1 cellular context compared by ENCODE assay signal in the genomic region with DNA sequence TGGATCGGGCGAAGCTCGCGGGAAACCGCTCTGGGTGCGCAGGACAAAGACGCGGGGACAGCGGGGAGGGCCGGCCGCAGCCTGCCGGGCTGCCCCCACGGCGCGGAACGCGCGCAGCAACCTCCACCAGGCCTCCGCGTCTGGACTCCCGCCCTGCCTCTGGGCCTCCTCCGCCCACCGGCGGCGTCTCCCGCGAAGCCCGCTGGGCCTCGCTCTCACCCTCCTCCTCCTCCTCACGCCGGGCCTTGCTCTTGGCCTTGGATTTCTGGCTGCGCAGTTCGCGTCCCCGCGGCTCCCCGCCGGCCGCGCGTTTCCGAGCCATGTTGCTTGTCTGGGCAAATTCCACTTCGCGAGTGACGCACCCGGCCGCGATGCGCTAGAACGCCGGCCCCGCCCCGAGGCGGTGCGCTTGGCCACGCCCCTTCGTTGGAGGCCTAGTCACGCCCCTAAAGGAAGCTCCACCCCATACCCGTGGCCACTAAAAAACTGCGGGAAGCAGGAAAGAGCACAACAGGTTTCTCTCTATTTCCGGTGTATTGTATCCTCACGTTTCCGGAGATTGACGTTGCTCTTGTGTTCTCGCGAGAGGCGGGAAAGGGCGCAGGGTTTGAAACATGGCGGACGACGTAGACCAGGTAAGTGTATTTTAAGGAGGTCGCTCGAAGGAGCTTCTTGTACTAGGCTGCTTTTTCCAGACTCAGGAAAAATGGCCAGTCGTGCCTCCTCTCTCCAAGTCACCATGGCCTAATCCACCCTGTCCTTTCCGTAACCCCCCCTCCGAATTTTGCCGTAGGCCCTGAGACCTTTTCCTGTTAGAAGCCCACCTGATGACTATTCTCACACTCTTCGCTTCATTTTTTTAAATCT.
TF ChIP-seq lines count a peak whose summit lies in the region.

A gene (plus strand): TSS at position 571 of the 867 bp plus-strand sequence. CDS start 44 bp downstream, at position 615.
A gene (minus strand): TSS at position 355 of the 867 bp plus-strand sequence. CDS start 33 bp downstream, at position 322.

TF ChIP-seq in HepG2, 621 proteins besides CTCF, POLR2A, EP300 and RAD21 (continued from another document and continues in another):
- TF ChIP-seq ZNF556 (CRISPR knock-in tag; IDR thresholded peaks at IDR 0.05; ENCODE audit: borderline replicate concordance) (peak; percentile 56; the same call in 1 of the 2 replicates), KLF15 (CRISPR knock-in tag; IDR thresholded peaks at IDR 0.05; ENCODE audit: borderline replicate concordance) (no peak), FOSL2 (CRISPR knock-in tag; IDR thresholded peaks at IDR 0.05) (peak; percentile 79), KMT2A (CRISPR knock-in tag; IDR thresholded peaks at IDR 0.05) (peak; percentile 93), ZNF337 (CRISPR knock-in tag; IDR thresholded peaks at IDR 0.05; ENCODE audit: borderline replicate concordance, low read depth) (no peak), ZNF460 (CRISPR knock-in tag; IDR thresholded peaks at IDR 0.05; ENCODE audit: borderline replicate concordance) (no peak; the same call in 1 of the 2 replicates), FOXJ3 (CRISPR knock-in tag; IDR thresholded peaks at IDR 0.05; ENCODE audit: borderline replicate concordance) (peak; percentile 56; the same call in 1 of the 2 replicates), TOPORS (CRISPR knock-in tag; IDR thresholded peaks at IDR 0.05) (no peak; the same call in 1 of the 2 replicates), ZBTB7A (CRISPR knock-in tag; IDR thresholded peaks at IDR 0.05) (no peak), GLI4 (CRISPR knock-in tag; IDR thresholded peaks at IDR 0.05; ENCODE audit: borderline replicate concordance) (no peak), ZNF263 (CRISPR knock-in tag; IDR thresholded peaks at IDR 0.05) (peak; percentile 39; the same call in 1 of the 2 replicates), ZMYM4 (CRISPR knock-in tag; IDR thresholded peaks at IDR 0.05) (peak; percentile 89), ZNF678 (CRISPR knock-in tag; IDR thresholded peaks at IDR 0.05) (0 out of 2 replicates have a peak, but pooled peaks have one; percentile 20), PPARG (CRISPR knock-in tag; conservative IDR thresholded peaks at IDR 0.05) (no peak), JUNB (CRISPR knock-in tag; IDR thresholded peaks at IDR 0.05; ENCODE audit: borderline replicate concordance) (no peak), SRY (CRISPR knock-in tag; IDR thresholded peaks at IDR 0.05) (peak; percentile 85; the same call in 1 of the 2 replicates), ZSCAN29 (CRISPR knock-in tag; conservative IDR thresholded peaks at IDR 0.05) (peak; percentile 80), ZBTB42 (CRISPR knock-in tag; IDR thresholded peaks at IDR 0.05) (no peak), HES4 (CRISPR knock-in tag; IDR thresholded peaks at IDR 0.05; ENCODE audit: borderline replicate concordance) (peak; percentile 75; the same call in 1 of the 2 replicates), FIP1L1 (IDR thresholded peaks at IDR 0.05; ENCODE audit: borderline replicate concordance, insufficient read depth, low read depth, low read length) (0 out of 2 replicates have a peak, but pooled peaks have one; percentile 75), SALL1 (CRISPR knock-in tag; IDR thresholded peaks at IDR 0.05) (peak; percentile 86), SP4 (CRISPR knock-in tag; IDR thresholded peaks at IDR 0.05) (peak; percentile 96), NR2C2 (CRISPR knock-in tag; IDR thresholded peaks at IDR 0.05; ENCODE audit: borderline replicate concordance) (peak; percentile 71; the same call in 1 of the 2 replicates), YY1 (IDR thresholded peaks at IDR 0.05; ENCODE audit: insufficient read depth, insufficient replicate concordance, low read depth, low read length) (peak; percentile 92), SMAD3 (CRISPR knock-in tag; IDR thresholded peaks at IDR 0.05) (no peak), SNAI1 (CRISPR knock-in tag; IDR thresholded peaks at IDR 0.05; ENCODE audit: borderline replicate concordance) (0 out of 2 replicates have a peak, but pooled peaks have one; percentile 17), KMT2B (CRISPR knock-in tag; IDR thresholded peaks at IDR 0.05) (peak; percentile 93), GFI1 (CRISPR knock-in tag; IDR thresholded peaks at IDR 0.05; ENCODE audit: borderline replicate concordance) (peak; percentile 28; the same call in 1 of the 2 replicates), ATF7-NPFF (CRISPR knock-in tag; IDR thresholded peaks at IDR 0.05; ENCODE audit: low read depth) (peak; percentile 79), ELF1 (CRISPR knock-in tag; IDR thresholded peaks at IDR 0.05) (peak; percentile 96), MIER3 (CRISPR knock-in tag; IDR thresholded peaks at IDR 0.05; ENCODE audit: borderline replicate concordance) (0 out of 2 replicates have a peak, but pooled peaks have one; percentile 42), POLR2G (IDR thresholded peaks at IDR 0.05; ENCODE audit: low read depth, low read length) (peak; percentile 96), ZNF607 (CRISPR knock-in tag; IDR thresholded peaks at IDR 0.05; ENCODE audit: borderline replicate concordance) (peak; percentile 78; the same call in 1 of the 2 replicates), SRSF1 (optimal IDR thresholded peaks at IDR 0.05; ENCODE audit: low read depth, low read length) (peak; percentile 75), KDM5B (CRISPR knock-in tag; IDR thresholded peaks at IDR 0.05; ENCODE audit: borderline replicate concordance) (peak; percentile 84; the same call in 1 of the 2 replicates)
- TF ChIP-seq, protein P1, sequence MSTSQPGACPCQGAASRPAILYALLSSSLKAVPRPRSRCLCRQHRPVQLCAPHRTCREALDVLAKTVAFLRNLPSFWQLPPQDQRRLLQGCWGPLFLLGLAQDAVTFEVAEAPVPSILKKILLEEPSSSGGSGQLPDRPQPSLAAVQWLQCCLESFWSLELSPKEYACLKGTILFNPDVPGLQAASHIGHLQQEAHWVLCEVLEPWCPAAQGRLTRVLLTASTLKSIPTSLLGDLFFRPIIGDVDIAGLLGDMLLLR (CRISPR knock-in tag; IDR thresholded peaks at IDR 0.05): peak; percentile 66; the same call in 1 of the 2 replicates
- TF ChIP-seq, protein P2, sequence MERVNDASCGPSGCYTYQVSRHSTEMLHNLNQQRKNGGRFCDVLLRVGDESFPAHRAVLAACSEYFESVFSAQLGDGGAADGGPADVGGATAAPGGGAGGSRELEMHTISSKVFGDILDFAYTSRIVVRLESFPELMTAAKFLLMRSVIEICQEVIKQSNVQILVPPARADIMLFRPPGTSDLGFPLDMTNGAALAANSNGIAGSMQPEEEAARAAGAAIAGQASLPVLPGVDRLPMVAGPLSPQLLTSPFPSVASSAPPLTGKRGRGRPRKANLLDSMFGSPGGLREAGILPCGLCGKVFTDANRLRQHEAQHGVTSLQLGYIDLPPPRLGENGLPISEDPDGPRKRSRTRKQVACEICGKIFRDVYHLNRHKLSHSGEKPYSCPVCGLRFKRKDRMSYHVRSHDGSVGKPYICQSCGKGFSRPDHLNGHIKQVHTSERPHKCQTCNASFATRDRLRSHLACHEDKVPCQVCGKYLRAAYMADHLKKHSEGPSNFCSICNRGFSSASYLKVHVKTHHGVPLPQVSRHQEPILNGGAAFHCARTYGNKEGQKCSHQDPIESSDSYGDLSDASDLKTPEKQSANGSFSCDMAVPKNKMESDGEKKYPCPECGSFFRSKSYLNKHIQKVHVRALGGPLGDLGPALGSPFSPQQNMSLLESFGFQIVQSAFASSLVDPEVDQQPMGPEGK (CRISPR knock-in tag; IDR thresholded peaks at IDR 0.05): 0 out of 2 replicates have a peak, but pooled peaks have one; percentile 53
- TF ChIP-seq, protein P3, sequence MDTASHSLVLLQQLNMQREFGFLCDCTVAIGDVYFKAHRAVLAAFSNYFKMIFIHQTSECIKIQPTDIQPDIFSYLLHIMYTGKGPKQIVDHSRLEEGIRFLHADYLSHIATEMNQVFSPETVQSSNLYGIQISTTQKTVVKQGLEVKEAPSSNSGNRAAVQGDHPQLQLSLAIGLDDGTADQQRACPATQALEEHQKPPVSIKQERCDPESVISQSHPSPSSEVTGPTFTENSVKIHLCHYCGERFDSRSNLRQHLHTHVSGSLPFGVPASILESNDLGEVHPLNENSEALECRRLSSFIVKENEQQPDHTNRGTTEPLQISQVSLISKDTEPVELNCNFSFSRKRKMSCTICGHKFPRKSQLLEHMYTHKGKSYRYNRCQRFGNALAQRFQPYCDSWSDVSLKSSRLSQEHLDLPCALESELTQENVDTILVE (CRISPR knock-in tag; IDR thresholded peaks at IDR 0.05): peak; percentile 19; the same call in 1 of the 2 replicates
- TF ChIP-seq, protein P4, sequence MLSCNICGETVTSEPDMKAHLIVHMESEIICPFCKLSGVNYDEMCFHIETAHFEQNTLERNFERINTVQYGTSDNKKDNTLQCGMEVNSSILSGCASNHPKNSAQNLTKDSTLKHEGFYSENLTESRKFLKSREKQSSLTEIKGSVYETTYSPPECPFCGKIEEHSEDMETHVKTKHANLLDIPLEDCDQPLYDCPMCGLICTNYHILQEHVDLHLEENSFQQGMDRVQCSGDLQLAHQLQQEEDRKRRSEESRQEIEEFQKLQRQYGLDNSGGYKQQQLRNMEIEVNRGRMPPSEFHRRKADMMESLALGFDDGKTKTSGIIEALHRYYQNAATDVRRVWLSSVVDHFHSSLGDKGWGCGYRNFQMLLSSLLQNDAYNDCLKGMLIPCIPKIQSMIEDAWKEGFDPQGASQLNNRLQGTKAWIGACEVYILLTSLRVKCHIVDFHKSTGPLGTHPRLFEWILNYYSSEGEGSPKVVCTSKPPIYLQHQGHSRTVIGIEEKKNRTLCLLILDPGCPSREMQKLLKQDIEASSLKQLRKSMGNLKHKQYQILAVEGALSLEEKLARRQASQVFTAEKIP (CRISPR knock-in tag; IDR thresholded peaks at IDR 0.05; ENCODE audit: borderline replicate concordance): no peak
- TF ChIP-seq, protein P5, sequence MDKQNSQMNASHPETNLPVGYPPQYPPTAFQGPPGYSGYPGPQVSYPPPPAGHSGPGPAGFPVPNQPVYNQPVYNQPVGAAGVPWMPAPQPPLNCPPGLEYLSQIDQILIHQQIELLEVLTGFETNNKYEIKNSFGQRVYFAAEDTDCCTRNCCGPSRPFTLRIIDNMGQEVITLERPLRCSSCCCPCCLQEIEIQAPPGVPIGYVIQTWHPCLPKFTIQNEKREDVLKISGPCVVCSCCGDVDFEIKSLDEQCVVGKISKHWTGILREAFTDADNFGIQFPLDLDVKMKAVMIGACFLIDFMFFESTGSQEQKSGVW (CRISPR knock-in tag; IDR thresholded peaks at IDR 0.05; ENCODE audit: borderline replicate concordance): no peak
- TF ChIP-seq, protein P6, sequence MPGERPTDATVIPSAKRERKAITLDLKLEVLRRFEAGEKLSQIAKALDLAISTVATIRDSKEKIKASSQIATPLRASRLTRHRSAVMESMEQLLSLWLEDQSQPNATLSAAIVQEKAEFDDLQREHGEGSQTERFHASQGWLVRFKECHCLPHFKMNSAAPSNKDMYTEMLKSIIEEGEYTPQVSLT (CRISPR knock-in tag; IDR thresholded peaks at IDR 0.05; ENCODE audit: borderline replicate concordance, low read depth): no peak
- TF ChIP-seq, protein P7, sequence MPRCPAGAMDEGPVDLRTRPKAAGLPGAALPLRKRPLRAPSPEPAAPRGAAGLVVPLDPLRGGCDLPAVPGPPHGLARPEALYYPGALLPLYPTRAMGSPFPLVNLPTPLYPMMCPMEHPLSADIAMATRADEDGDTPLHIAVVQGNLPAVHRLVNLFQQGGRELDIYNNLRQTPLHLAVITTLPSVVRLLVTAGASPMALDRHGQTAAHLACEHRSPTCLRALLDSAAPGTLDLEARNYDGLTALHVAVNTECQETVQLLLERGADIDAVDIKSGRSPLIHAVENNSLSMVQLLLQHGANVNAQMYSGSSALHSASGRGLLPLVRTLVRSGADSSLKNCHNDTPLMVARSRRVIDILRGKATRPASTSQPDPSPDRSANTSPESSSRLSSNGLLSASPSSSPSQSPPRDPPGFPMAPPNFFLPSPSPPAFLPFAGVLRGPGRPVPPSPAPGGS (CRISPR knock-in tag; IDR thresholded peaks at IDR 0.05): peak; percentile 59; the same call in 1 of the 2 replicates
- TF ChIP-seq, protein P8, sequence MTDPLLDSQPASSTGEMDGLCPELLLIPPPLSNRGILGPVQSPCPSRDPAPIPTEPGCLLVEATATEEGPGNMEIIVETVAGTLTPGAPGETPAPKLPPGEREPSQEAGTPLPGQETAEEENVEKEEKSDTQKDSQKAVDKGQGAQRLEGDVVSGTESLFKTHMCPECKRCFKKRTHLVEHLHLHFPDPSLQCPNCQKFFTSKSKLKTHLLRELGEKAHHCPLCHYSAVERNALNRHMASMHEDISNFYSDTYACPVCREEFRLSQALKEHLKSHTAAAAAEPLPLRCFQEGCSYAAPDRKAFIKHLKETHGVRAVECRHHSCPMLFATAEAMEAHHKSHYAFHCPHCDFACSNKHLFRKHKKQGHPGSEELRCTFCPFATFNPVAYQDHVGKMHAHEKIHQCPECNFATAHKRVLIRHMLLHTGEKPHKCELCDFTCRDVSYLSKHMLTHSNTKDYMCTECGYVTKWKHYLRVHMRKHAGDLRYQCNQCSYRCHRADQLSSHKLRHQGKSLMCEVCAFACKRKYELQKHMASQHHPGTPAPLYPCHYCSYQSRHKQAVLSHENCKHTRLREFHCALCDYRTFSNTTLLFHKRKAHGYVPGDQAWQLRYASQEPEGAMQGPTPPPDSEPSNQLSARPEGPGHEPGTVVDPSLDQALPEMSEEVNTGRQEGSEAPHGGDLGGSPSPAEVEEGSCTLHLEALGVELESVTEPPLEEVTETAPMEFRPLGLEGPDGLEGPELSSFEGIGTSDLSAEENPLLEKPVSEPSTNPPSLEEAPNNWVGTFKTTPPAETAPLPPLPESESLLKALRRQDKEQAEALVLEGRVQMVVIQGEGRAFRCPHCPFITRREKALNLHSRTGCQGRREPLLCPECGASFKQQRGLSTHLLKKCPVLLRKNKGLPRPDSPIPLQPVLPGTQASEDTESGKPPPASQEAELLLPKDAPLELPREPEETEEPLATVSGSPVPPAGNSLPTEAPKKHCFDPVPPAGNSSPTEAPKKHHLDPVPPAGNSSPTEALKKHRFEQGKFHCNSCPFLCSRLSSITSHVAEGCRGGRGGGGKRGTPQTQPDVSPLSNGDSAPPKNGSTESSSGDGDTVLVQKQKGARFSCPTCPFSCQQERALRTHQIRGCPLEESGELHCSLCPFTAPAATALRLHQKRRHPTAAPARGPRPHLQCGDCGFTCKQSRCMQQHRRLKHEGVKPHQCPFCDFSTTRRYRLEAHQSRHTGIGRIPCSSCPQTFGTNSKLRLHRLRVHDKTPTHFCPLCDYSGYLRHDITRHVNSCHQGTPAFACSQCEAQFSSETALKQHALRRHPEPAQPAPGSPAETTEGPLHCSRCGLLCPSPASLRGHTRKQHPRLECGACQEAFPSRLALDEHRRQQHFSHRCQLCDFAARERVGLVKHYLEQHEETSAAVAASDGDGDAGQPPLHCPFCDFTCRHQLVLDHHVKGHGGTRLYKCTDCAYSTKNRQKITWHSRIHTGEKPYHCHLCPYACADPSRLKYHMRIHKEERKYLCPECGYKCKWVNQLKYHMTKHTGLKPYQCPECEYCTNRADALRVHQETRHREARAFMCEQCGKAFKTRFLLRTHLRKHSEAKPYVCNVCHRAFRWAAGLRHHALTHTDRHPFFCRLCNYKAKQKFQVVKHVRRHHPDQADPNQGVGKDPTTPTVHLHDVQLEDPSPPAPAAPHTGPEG (CRISPR knock-in tag; IDR thresholded peaks at IDR 0.05): no peak
- TF ChIP-seq, protein P9, sequence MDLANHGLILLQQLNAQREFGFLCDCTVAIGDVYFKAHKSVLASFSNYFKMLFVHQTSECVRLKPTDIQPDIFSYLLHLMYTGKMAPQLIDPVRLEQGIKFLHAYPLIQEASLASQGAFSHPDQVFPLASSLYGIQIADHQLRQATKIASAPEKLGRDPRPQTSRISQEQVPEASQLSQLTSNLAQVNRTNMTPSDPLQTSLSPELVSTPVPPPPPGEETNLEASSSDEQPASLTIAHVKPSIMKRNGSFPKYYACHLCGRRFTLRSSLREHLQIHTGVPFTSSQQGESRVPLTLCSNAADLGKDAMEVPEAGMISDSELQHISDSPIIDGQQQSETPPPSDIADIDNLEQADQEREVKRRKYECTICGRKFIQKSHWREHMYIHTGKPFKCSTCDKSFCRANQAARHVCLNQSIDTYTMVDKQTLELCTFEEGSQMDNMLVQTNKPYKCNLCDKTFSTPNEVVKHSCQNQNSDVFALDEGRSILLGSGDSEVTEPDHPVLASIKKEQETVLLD (CRISPR knock-in tag; IDR thresholded peaks at IDR 0.05; ENCODE audit: low read depth): 0 out of 2 replicates have a peak, but pooled peaks have one; percentile 32
